In the genomic region with DNA sequence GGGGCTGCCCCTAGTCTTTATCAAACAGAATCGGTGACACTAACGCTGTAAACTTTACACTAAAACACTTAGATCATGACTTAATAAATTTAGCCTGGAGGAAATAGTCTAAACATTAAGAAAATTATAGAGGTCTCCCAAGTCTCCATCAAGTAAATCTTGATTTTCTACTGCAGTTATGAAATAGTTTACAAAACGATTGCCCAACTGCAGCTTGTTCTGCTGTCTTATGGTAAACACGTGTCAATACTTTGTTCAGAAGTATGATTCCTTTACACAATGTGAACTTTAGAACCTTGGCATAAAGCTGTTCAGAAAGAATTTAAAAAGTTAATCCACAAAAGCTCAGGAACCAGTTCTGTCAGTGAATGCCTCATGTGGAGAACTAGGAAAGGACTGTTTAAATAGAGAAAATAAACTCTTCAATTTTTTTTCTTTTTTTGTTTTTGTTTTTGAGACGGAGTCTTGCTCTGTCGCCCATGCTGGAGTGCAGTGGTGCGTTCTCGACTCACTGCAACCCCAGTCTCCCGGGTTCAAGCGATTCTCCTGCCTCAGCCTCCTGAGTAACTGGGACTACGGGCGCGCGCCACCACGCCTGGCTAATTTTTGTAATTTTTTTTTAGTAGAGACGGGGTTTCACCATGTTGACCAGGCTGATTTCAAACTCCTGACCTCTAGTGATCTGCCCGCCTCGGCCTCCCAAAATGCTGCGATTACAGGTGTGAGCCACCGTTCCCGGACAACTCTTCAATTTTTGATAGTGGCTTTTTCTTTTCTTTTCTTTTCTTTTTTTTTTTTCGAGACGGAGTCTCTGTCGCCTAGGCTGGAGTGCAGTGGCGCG, we compare ENCODE assay signal across 9 cellular contexts. TPM values are rescaled to one million over a fixed set of nuclear protein-coding genes. Genes with fewer than 3 reads are reported as not detected.
DNase-seq lines count a peak whose midpoint lies in the region; ATAC-seq, FAIRE-seq and TF ChIP-seq lines count a peak whose summit lies in the region.
"Had no signal": no experiment of that assay in that cellular context is flagged by ENCODE, and none has a peak within 500 bp of the region (broad histone marks: within the 10 kb centered on the region; RNA-seq: fewer than 3 reads in every experiment).

No MANE protein-coding gene starts in this region.

- ATAC-seq in HG03520 (IDR thresholded peaks at IDR 0.05; ENCODE audit: unreplicated experiment) (no peak), GM21723 (IDR thresholded peaks at IDR 0.05; ENCODE audit: unreplicated experiment) (no peak)

- no peak overlapping the region for H2AK5ac ChIP-seq in H1 (ENCODE audit: low read depth, low read length)

- H2AFZ ChIP-seq in H1 (ENCODE audit: low read length), result no peak overlapping the region

- no peak overlapping the region for H3K18ac ChIP-seq in H1 (ENCODE audit: extremely low read depth, low read length)

- H3K36me3 ChIP-seq in ES-I3 (ENCODE audit: insufficient read depth, low read length) (0 out of 2 replicates have a peak, but pooled peaks cover 3% of the 10 kb centered on the region), H1 (ENCODE audit: control insufficient read depth in 2 of 4, insufficient read depth in 4 of 4, low read length in 3 of 4) (no peaks in the 10 kb centered on the region; a peak in 1 of 8 replicates)

- no peak for TF ChIP-seq RAD21 in H1 (IDR thresholded peaks at IDR 0.05 in 1 of 2, conservative IDR thresholded peaks at IDR 0.05 in 1 of 2; ENCODE audit: low read depth in 2 of 2, low read length in 2 of 2)

- H2BK5ac ChIP-seq in H1 (ENCODE audit: low read depth, low read length), result no peak overlapping the region

- H4K20me1 ChIP-seq in H1 (replicated peaks in 1 of 2; ENCODE audit: control insufficient read depth in 1 of 2, insufficient read depth in 2 of 2, low read length in 2 of 2), result peaks cover 3 to 6% of the 10 kb centered on the region in 2 experiments

- no peak overlapping the region for H3K27ac ChIP-seq in H1 (ENCODE audit: low read depth, low read length)

- H3K79me2 ChIP-seq in H1 (ENCODE audit: control insufficient read depth in 1 of 2, insufficient read depth in 2 of 2, low read length in 2 of 2), result peaks cover 20 to 63% of the 10 kb centered on the region in 2 experiments

- H3K4me1 Mint-ChIP-seq in nephron progenitor cell, result peaks cover 73% of the 10 kb centered on the region

- no peak overlapping the region for H2BK12ac ChIP-seq in H1 (ENCODE audit: low read depth, low read length)

- no peak overlapping the region for H3K23ac ChIP-seq in H1 (ENCODE audit: insufficient read length)

- no peaks in the 10 kb centered on the region for H3K36me3 Mint-ChIP-seq in nephron progenitor cell (ENCODE audit: low read depth)

- H3K23me2 ChIP-seq in H1 (ENCODE audit: low read depth, low read length), result peaks cover 4% of the 10 kb centered on the region

- FAIRE-seq in H1 (lab: Jason Lieb, UNC), result no peak
- FAIRE-seq: TTC549 had no signal

- H4K91ac ChIP-seq in H1 (replicated peaks; ENCODE audit: insufficient read length, low read length), result no peak overlapping the region

- H3K4me2 ChIP-seq in H1 (ENCODE audit: insufficient read depth in 1 of 2, low read depth in 2 of 2, low read length in 2 of 2), result peak overlapping the region; percentile 69 to 80

- peak overlapping the region; percentile 98 for H3K27ac Mint-ChIP-seq in nephron progenitor cell

- H2BK20ac ChIP-seq in H1 (ENCODE audit: low read length), result no peak overlapping the region

- H3K4me3 Mint-ChIP-seq in nephron progenitor cell, result peak overlapping the region; percentile 95

- H4K8ac ChIP-seq in H1 (ENCODE audit: extremely low read depth, insufficient read depth, low read length), result no peak overlapping the region

- H3K56ac ChIP-seq in H1 (replicated peaks; ENCODE audit: insufficient read length, low read depth, low read length), result no peak overlapping the region

- H4K5ac ChIP-seq in H1 (ENCODE audit: insufficient read length, low read depth, low read length), result no peak overlapping the region

- no peak overlapping the region for H2BK120ac ChIP-seq in H1 (replicated peaks; ENCODE audit: low read depth, low read length)

- TF ChIP-seq CTCF in H1 (IDR thresholded peaks at IDR 0.05; ENCODE audit: control extremely low read depth in 1 of 3, insufficient read depth in 1 of 3, low read depth in 1 of 3, low read length in 3 of 3) (no peak), nephron progenitor cell (IDR thresholded peaks at IDR 0.05) (no peak)

- H3K4ac ChIP-seq in H1 (replicated peaks; ENCODE audit: insufficient read length, low read depth, low read length), result no peak overlapping the region

- no peak for TF ChIP-seq POLR2A in H1 (IDR thresholded peaks at IDR 0.05; ENCODE audit: control extremely low read depth in 1 of 2, low read depth in 2 of 2, low read length in 2 of 2)

- H3K27me3 ChIP-seq in H1 (replicated peaks in 1 of 4; ENCODE audit: control insufficient read depth in 3 of 4, extremely low read depth in 1 of 4, insufficient read depth in 3 of 4, low read length in 3 of 4), result no peaks in the 10 kb centered on the region

- peak overlapping the region; percentile 99; the same call in 1 of the 2 replicates for H3K9ac ChIP-seq in ES-I3 (ENCODE audit: low read depth, low read length)
- H3K9ac ChIP-seq in H1 (replicated peaks in 1 of 4; ENCODE audit: extremely low read depth in 1 of 4, low read depth in 3 of 4, low read length in 3 of 4), result peak overlapping the region in 2 of 4 experiments; percentile 67 to 85; a peak in 3 of 7 replicates

- H2BK15ac ChIP-seq in H1 (ENCODE audit: low read length), result no peak overlapping the region

- no peaks in the 10 kb centered on the region for H3K9me3 Mint-ChIP-seq in nephron progenitor cell

- TF ChIP-seq EP300 in H1 (IDR thresholded peaks at IDR 0.05; ENCODE audit: borderline replicate concordance in 1 of 2, low read depth in 2 of 2, low read length in 2 of 2), result no peak

- peaks cover 2% of the 10 kb centered on the region; the same call in 1 of the 2 replicates for H3K79me1 ChIP-seq in H1 (ENCODE audit: low read depth, low read length)

- H3K9me3 ChIP-seq in ES-I3 (ENCODE audit: control insufficient read depth, insufficient read depth, low read length), result no peaks in the 10 kb centered on the region
- no peaks in the 10 kb centered on the region for H3K9me3 ChIP-seq in H1 (ENCODE audit: insufficient read depth in 2 of 2, low read depth in 1 of 2, low read length in 1 of 2)

- DNase-seq in NOMO-1 treated with DMSO at 0.1 percent for 48 hours (lab: John Stamatoyannopoulos, UW; ENCODE audit: unreplicated experiment), result peak; percentile 64
- DNase-seq in H1 (ENCODE audit: low read depth in 1 of 2, low spot score in 2 of 2), result no peak
- no peak for DNase-seq in nephron progenitor cell
- DNase-seq in Ammon's horn (ENCODE audit: low spot score), result no peak
- no peak for DNase-seq in NCI-H2196 treated with DMSO at 0.1 percent for 48 hours (lab: John Stamatoyannopoulos, UW; ENCODE audit: unreplicated experiment)

- H3K4me1 ChIP-seq in ES-I3 (ENCODE audit: insufficient read depth, low read length) (peaks cover 9% of the 10 kb centered on the region), H1 (replicated peaks in 1 of 4; ENCODE audit: control insufficient read depth in 3 of 4, insufficient read depth in 4 of 4, low read length in 3 of 4) (peaks cover 0 to 5% (median 0%) of the 10 kb centered on the region in 4 experiments; a peak in 1 of 7 replicates)

- CTCF ChIA-PET in H1 (lab: Charles Lee; ENCODE audit: partially characterized antibody), result interaction anchor here (0.7 to 1.4 kb wide), 5 partner anchors 24 to 122 kb away, joined by 3 to 4 read pairs (median 3); a partner anchor contains a TSS

- 88% methylated on average over 21 of the region's 26 CpGs; no CpG with 5 or more reads in 1 of the 2 experiments for WGBS in H1 (ENCODE audit: extremely low coverage in 1 of 2, insufficient coverage in 1 of 2, insufficient read length in 1 of 2, insufficient replicate concordance in 2 of 2, low coverage in 1 of 2, low lambda C conversion rate in 2 of 2, missing lambda C conversion rate in 1 of 2), 2 experiments

- no peak overlapping the region for H3K14ac ChIP-seq in H1 (ENCODE audit: insufficient read length)

- POLR2A ChIA-PET in H1 (lab: Charles Lee; ENCODE audit: partially characterized antibody), result interaction anchor here (0.7 to 5.7 kb wide), 8 partner anchors 14 to 1454 kb away, joined by 3 to 37 read pairs (median 3); no protein-coding TSS in a partner anchor

- peak overlapping the region; percentile 71 to 97 (median 85) for H3K4me3 ChIP-seq in H1 (ENCODE audit: extremely low read depth in 1 of 4, insufficient read depth in 2 of 4, low read depth in 3 of 4, low read length in 4 of 4)

- no peaks in the 10 kb centered on the region for H3K27me3 Mint-ChIP-seq in nephron progenitor cell (ENCODE audit: low read depth, poor library complexity)

TF ChIP-seq in H1, 55 proteins besides CTCF, POLR2A, EP300 and RAD21:
- no peak for TF ChIP-seq KDM1A (IDR thresholded peaks at IDR 0.05; ENCODE audit: borderline replicate concordance, low read length)

RNA-seq across cellular contexts. Expression of a gene that starts 1.6 kb away (rescaled TPM):
- total RNA-seq in H1 (2021; fragmentation: NEBNext Ultra II Directional; extraction: Animal tissue kit (Norgen Biotek cat#: 25700)), result 38.3 and 39.3 TPM in 2 replicates
- 7.7 and 11.8 TPM in 2 replicates for polyA plus RNA-seq in H1 (2011; rRNA removed)
- polyA plus RNA-seq in H1 (2011; cell fraction: cytosol; rRNA removed), result 8.7 TPM
- 30.4 TPM for polyA plus RNA-seq in H1 (2011; cell fraction: nucleus; rRNA removed)
- 9.7 to 17.0 TPM (median 12.6 TPM) in 4 replicates for polyA plus RNA-seq in H1 (2012, experiment 1 of 2)
- polyA plus RNA-seq in H1 (2012, experiment 2 of 2), result 0.76 TPM
- 14.0 TPM for polyA plus RNA-seq in H1 (2013, experiment 1 of 2)
- 13.5 TPM for polyA plus RNA-seq in H1 (2013, experiment 2 of 2)
- 44.5 and 61.2 TPM in 2 replicates for polyA minus RNA-seq in H1 (2011; rRNA and poly(A)+ RNA removed)
- polyA minus RNA-seq in H1 (2011; cell fraction: cytosol; rRNA and poly(A)+ RNA removed), result 21.0 TPM
- 91.9 TPM for polyA minus RNA-seq in H1 (2011; cell fraction: nucleus; rRNA and poly(A)+ RNA removed)

RNA-seq across cellular contexts. Expression of a gene that starts 34.1 kb away (rescaled TPM):
- total RNA-seq in H1 (2021; fragmentation: NEBNext Ultra II Directional; extraction: Animal tissue kit (Norgen Biotek cat#: 25700)), result 5.7 and 5.8 TPM in 2 replicates
- polyA plus RNA-seq in H1 (2011; rRNA removed), result 3.7 and 4.5 TPM in 2 replicates
- 4.4 TPM for polyA plus RNA-seq in H1 (2011; cell fraction: cytosol; rRNA removed)
- polyA plus RNA-seq in H1 (2011; cell fraction: nucleus; rRNA removed), result 4.6 TPM
- polyA plus RNA-seq in H1 (2012, experiment 1 of 2), result 4.5 to 5.1 TPM (median 4.9 TPM) in 4 replicates
- polyA plus RNA-seq in H1 (2012, experiment 2 of 2), result 5.0 TPM
- 3.1 TPM for polyA plus RNA-seq in H1 (2013, experiment 1 of 2)
- polyA plus RNA-seq in H1 (2013, experiment 2 of 2), result 3.3 TPM
- 4.4 and 4.8 TPM in 2 replicates for polyA minus RNA-seq in H1 (2011; rRNA and poly(A)+ RNA removed)
- polyA minus RNA-seq in H1 (2011; cell fraction: cytosol; rRNA and poly(A)+ RNA removed), result 4.2 TPM
- polyA minus RNA-seq in H1 (2011; cell fraction: nucleus; rRNA and poly(A)+ RNA removed), result 3.9 TPM
